8 cellular contexts compared by ENCODE assay signal in the genomic region with DNA sequence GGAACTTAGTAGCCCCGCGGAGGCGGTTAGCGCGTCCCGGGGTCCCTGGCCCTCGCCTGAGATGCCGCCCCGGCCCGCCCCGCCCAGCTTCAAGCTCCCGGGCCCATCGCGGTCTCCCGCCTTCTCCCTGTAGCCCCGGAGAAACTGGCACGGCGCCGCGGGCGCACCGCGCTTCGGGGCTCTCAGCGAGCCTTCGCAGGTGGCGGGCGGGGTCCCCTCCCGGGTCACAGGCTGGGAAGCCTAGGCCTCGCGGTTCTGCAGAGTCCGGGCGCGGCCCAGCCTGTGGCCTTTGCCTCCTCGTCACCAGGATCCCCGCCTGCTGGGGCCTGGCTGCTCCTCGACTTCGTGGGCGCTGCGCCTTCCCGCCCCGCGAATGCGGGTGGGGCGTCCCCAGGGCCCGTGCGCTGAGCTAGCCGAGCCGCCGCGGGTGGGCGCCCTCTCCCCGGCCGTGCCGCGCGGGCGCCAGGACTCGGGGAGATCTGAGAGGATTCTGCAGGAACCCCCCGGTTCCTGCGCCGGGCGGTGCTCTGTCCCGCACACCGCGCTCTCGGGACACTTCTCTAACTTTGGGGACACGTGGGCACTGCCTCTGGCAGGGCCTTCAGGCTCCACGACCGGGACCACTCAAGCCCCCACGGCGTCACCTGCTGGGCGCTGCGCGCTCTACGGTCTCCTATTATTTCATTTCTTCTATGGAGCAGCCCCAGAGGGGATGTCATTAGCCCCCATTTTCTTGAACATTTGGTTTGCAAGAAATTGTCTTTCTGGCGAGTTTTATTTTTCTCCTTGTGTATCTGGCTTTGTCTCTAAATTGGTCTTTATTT. TPM values are rescaled to one million over a fixed set of nuclear protein-coding genes. Genes with fewer than 3 reads are reported as not detected.
DNase-seq lines count a peak whose midpoint lies in the region; ATAC-seq and TF ChIP-seq lines count a peak whose summit lies in the region.

No MANE protein-coding gene starts in this region.

- no peaks in the 10 kb centered on the region for H3K9me2 ChIP-seq in Loucy (replicated peaks; ENCODE audit: low read depth, low read length)

- peak; percentile 27 for ATAC-seq in lung (ENCODE audit: insufficient read depth, low FRiP score)

- H2AFZ ChIP-seq in Loucy (ENCODE audit: low read length), result peak overlapping the region; percentile 90

- WGBS in lung, 2 donors, result 1% methylated on average over 48 to 77 of the region's 77 CpGs

- H3K27ac ChIP-seq in colonic mucosa (peak overlapping the region; percentile 90), lung (ENCODE audit: low read depth in 1 of 2, low read length in 1 of 2) (no peak overlapping the region)

- in situ Hi-C loops in HAP-1 (cut with MboI; ENCODE audit: low sequenced_read_pairs), result no loop called here

- intact Hi-C loops in colonic mucosa (cut with DNase I), result no loop called here

- H3K79me2 ChIP-seq in Loucy (ENCODE audit: insufficient read depth, low read length), result peaks cover 13% of the 10 kb centered on the region

- no peaks in the 10 kb centered on the region for H3F3A ChIP-seq in Loucy (ENCODE audit: low read depth)

- H3K27me3 ChIP-seq in HAP-1 (ENCODE audit: low read depth) (no peaks in the 10 kb centered on the region), Loucy (ENCODE audit: insufficient read depth, low read length, poor library complexity, severe bottlenecking) (no peaks in the 10 kb centered on the region), colonic mucosa (no peaks in the 10 kb centered on the region), lung (ENCODE audit: control insufficient read depth, insufficient read depth) (no peaks in the 10 kb centered on the region)

- H3K9me3 ChIP-seq in HAP-1, result no peaks in the 10 kb centered on the region
- H3K9me3 ChIP-seq in Loucy (ENCODE audit: insufficient read depth, low read depth, low read length), result no peaks in the 10 kb centered on the region
- H3K9me3 ChIP-seq in colonic mucosa, result no peaks in the 10 kb centered on the region
- no peaks in the 10 kb centered on the region for H3K9me3 ChIP-seq in lung (ENCODE audit: control insufficient read depth in 2 of 2, insufficient read depth in 1 of 2, low read length in 1 of 2)

- H3K4me3 ChIP-seq in HAP-1, result peak overlapping the region; percentile 69
- peak overlapping the region; percentile 82 for H3K4me3 ChIP-seq in Loucy (ENCODE audit: low read length, poor library complexity, severe bottlenecking)
- H3K4me3 ChIP-seq in WI38 (ENCODE audit: low read depth, low read length), result peak overlapping the region; percentile 85
- H3K4me3 ChIP-seq in colonic mucosa, result peak overlapping the region; percentile 79
- H3K4me3 ChIP-seq in lung, result peak overlapping the region; percentile 36

- TF ChIP-seq CTCF in GM12872 (IDR thresholded peaks at IDR 0.05; ENCODE audit: insufficient read depth, low read depth, low read length) (peak; percentile 74), Loucy (conservative IDR thresholded peaks at IDR 0.05; ENCODE audit: low read length) (peak; percentile 92), WI38 (IDR thresholded peaks at IDR 0.05; ENCODE audit: low read depth, low read length) (peak; percentile 45), colonic mucosa (IDR thresholded peaks at IDR 0.05) (peak; percentile 55), lung (IDR thresholded peaks at IDR 0.05; ENCODE audit: control extremely low read depth, extremely low read depth) (no peak)

- H4K20me1 ChIP-seq in Loucy (ENCODE audit: insufficient read depth, low read length, poor library complexity, severe bottlenecking), result peaks cover 7% of the 10 kb centered on the region

- H3K9ac ChIP-seq in Loucy (ENCODE audit: low read depth, low read length, poor library complexity, severe bottlenecking), result peak overlapping the region; percentile 83
- peak overlapping the region; percentile 15 to 70 for H3K9ac ChIP-seq in colonic mucosa (ENCODE audit: low read depth in 2 of 2, low read length in 2 of 2)

- DNase-seq in HAP-1 (ENCODE audit: low spot score in 2 of 2), result peak; percentile 54 to 80
- peak; percentile 74 for DNase-seq in colonic mucosa
- no peak for DNase-seq in lung (ENCODE audit: low spot score)
- peak; percentile 32 for DNase-seq in stimulated activated CD8-positive, alpha-beta memory T cell treated with anti-CD3 and anti-CD28 coated beads, Interleukin-15, amount 100 ng/mL, for 1 hour (ENCODE audit: low read depth)
- no peak for DNase-seq in NCI-H1930 (lab: John Stamatoyannopoulos, UW)

- H3K36me3 ChIP-seq in HAP-1 (replicated peaks) (no peaks in the 10 kb centered on the region), Loucy (ENCODE audit: insufficient read depth, low read length) (no peaks in the 10 kb centered on the region), colonic mucosa (no peaks in the 10 kb centered on the region), lung (ENCODE audit: control insufficient read depth in 2 of 2, insufficient read depth in 2 of 2, low read length in 2 of 2) (no peaks in the 10 kb centered on the region)

- H3K4me2 ChIP-seq in Loucy (ENCODE audit: low read depth, low read length, poor library complexity, severe bottlenecking), result peak overlapping the region; percentile 95

- peaks cover 20% of the 10 kb centered on the region for H3K4me1 ChIP-seq in HAP-1
- peaks cover 33% of the 10 kb centered on the region for H3K4me1 ChIP-seq in Loucy (ENCODE audit: insufficient read depth, low read length, poor library complexity, severe bottlenecking)
- H3K4me1 ChIP-seq in colonic mucosa, result peaks cover 18% of the 10 kb centered on the region
- H3K4me1 ChIP-seq in lung (ENCODE audit: control insufficient read depth in 2 of 2, insufficient read depth in 2 of 2, low read length in 2 of 2), result peaks cover 0 to 11% of the 10 kb centered on the region in 2 donors

RNA-seq across cellular contexts. Expression of a gene that starts 0.7 kb away (rescaled TPM):
- 10 to 100 TPM; 17.8 to 23.6 TPM for total RNA-seq in colonic mucosa
- 10 to 100 TPM; 17.0 to 24.6 TPM for total RNA-seq in lung
- polyA plus RNA-seq in lung, result 10 to 100 TPM; 35.0 to 43.4 TPM

RNA-seq across cellular contexts. Expression of a gene that starts 53.6 kb away (rescaled TPM):
- total RNA-seq in colonic mucosa (100 to 1,000 TPM; 104 to 126 TPM), lung (100 to 1,000 TPM in 1 of 2 donors, 10 to 100 TPM in 1; 77.0 to 149 TPM)
- polyA plus RNA-seq in lung, result 10 to 100 TPM; 44.0 to 53.9 TPM

Comparison
In these comparisons a context has a peak if more than half of its experiments do, and no peak if none do; other contexts are left out.
1. DNase-seq: peak in HAP-1 (2 of 2), colonic mucosa (single experiment) and stimulated activated CD8-positive, alpha-beta memory T cell treated with anti-CD3 and anti-CD28 coated beads, Interleukin-15, amount 100 ng/mL, for 1 hour (single experiment); none in lung (single experiment) and NCI-H1930 (0 of 2).
2. Peak in every context shown above with its lines, with median percentiles within 50 percentile points of each other: H3K4me3 ChIP-seq.